8 cellular contexts compared by ENCODE assay signal in the genomic region with DNA sequence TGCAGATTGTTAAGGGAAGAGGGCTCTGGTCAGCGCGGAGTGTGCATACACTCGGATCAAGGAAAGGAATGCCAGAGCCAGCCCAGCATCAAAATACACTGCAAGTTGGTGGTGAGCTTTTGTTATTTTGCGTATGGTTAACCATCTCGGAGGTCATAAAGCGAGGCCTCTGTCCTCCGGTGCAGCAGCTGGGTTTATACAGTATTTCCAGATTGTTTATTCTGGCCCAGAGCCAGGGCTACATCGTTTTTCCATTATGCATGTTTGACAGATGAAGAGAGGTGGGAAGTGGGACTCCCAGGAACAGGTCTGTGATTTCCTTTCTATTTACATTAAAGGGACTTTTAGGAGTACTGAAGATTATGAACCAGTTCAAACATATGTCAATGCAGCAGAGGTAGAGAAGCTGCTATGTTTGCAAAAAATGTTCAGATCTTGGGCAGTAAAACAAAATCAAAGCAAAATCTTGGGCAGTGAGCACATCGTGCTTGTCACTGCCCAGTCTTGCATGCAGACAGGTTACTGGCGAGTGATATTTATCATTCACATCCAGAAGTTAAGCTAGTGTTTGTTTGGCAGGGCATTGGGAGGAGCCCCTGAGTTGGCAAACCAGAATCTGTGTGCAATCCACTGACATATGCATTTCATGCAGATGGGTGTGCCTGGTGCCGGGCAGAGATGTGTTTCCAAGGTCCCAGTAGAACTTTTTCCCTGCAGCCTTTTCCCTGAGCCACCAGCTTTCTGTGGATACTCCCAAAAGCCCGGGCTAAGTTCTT.
DNase-seq lines count a peak whose midpoint lies in the region; ATAC-seq and TF ChIP-seq lines count a peak whose summit lies in the region.

No MANE protein-coding gene starts in this region.

- peaks cover 25 to 59% (median 30%) of the 10 kb centered on the region in 4 donors for H3K4me1 Mint-ChIP-seq in CD4-positive, CD25-positive, alpha-beta regulatory T cell

- peak overlapping the region; percentile 16 to 87 (median 84) for H3K4me3 Mint-ChIP-seq in CD4-positive, CD25-positive, alpha-beta regulatory T cell

- peaks cover 42% of the 10 kb centered on the region for H3K4me1 ChIP-seq in CD4-positive, CD25-positive, alpha-beta regulatory T cell (ENCODE audit: control insufficient read depth, insufficient read depth, low read length, poor library complexity, severe bottlenecking)
- H3K4me1 ChIP-seq in esophagus muscularis mucosa: peaks cover 16 to 24% (median 19%) of the 10 kb centered on the region in 4 donors

- H3K9me3 ChIP-seq in CD4-positive, CD25-positive, alpha-beta regulatory T cell (ENCODE audit: control insufficient read depth in 2 of 2, low read length in 2 of 2): no peaks in the 10 kb centered on the region
- no peaks in the 10 kb centered on the region for H3K9me3 ChIP-seq in esophagus muscularis mucosa

- no peak for TF ChIP-seq POLR2A in esophagus muscularis mucosa (IDR thresholded peaks at IDR 0.05; ENCODE audit: low read depth)

- H3K36me3 ChIP-seq in CD4-positive, CD25-positive, alpha-beta regulatory T cell (ENCODE audit: control insufficient read depth, insufficient read depth, low read length): no peaks in the 10 kb centered on the region
- no peaks in the 10 kb centered on the region for H3K36me3 ChIP-seq in esophagus muscularis mucosa

- TF ChIP-seq EP300 in esophagus muscularis mucosa (IDR thresholded peaks at IDR 0.05): no peak

- TF ChIP-seq CTCF in LNCaP clone FGC (IDR thresholded peaks at IDR 0.05; ENCODE audit: control insufficient read depth, extremely low read depth, insufficient read depth) (no peak), esophagus muscularis mucosa (IDR thresholded peaks at IDR 0.05) (no peak)

- no peak for ATAC-seq in CD4-positive, CD25-positive, alpha-beta regulatory T cell (ENCODE audit: low read depth in 2 of 2)
- ATAC-seq in SK-N-SH treated with all-trans-retinoic acid at 6 μM for 48 hours (peak; percentile 65), HG02759 (IDR thresholded peaks at IDR 0.05; ENCODE audit: unreplicated experiment) (no peak)

- H3K9me3 Mint-ChIP-seq in CD4-positive, CD25-positive, alpha-beta regulatory T cell: peaks cover 0 to 3% (median 0%) of the 10 kb centered on the region in 7 donors

- H3K36me3 Mint-ChIP-seq in CD4-positive, CD25-positive, alpha-beta regulatory T cell: no peaks in the 10 kb centered on the region

- no peak for DNase-seq in CD4-positive, CD25-positive, alpha-beta regulatory T cell
- peak; percentile 83 for DNase-seq in LNCaP clone FGC (ENCODE audit: low read depth)
- DNase-seq in iris pigment epithelial cell (ENCODE audit: low read depth): peak; percentile 90
- DNase-seq in GM03348 (ENCODE audit: low spot score): no peak
- no peak for DNase-seq in esophagus muscularis mucosa (ENCODE audit: extremely low spot score)
- DNase-seq in SW 1271 (lab: John Stamatoyannopoulos, UW): no peak

- no peaks in the 10 kb centered on the region for H3K27me3 ChIP-seq in CD4-positive, CD25-positive, alpha-beta regulatory T cell (ENCODE audit: control insufficient read depth, insufficient read depth, low read length)
- H3K27me3 ChIP-seq in esophagus muscularis mucosa: no peaks in the 10 kb centered on the region

- peak overlapping the region; percentile 66 for H3K4me3 ChIP-seq in CD4-positive, CD25-positive, alpha-beta regulatory T cell (ENCODE audit: low read depth, low read length)
- H3K4me3 ChIP-seq in LNCaP clone FGC (ENCODE audit: low read depth, low read length): no peak overlapping the region
- H3K4me3 ChIP-seq in esophagus muscularis mucosa: no peak overlapping the region

- peak overlapping the region; percentile 74 for H3K27ac ChIP-seq in CD4-positive, CD25-positive, alpha-beta regulatory T cell (ENCODE audit: insufficient read depth, low read length, poor library complexity, severe bottlenecking)
- no peak overlapping the region for H3K27ac ChIP-seq in esophagus muscularis mucosa (replicated peaks in 1 of 4)

- intact Hi-C loops in esophagus muscularis mucosa (cut with DNase I): no loop called here

- 65% methylated on average over 12 of the region's 12 CpGs for WGBS in esophagus muscularis mucosa

- H3K27ac Mint-ChIP-seq in CD4-positive, CD25-positive, alpha-beta regulatory T cell: peak overlapping the region; percentile 92 to 94 (median 93)

- H3K27me3 Mint-ChIP-seq in CD4-positive, CD25-positive, alpha-beta regulatory T cell: no peaks in the 10 kb centered on the region

TF ChIP-seq in SK-N-SH treated with all-trans-retinoic acid at 6 μM for 48 hours, 23 proteins besides CTCF, POLR2A, EP300 and RAD21:
- TF ChIP-seq TCF4 (CRISPR knock-in tag; IDR thresholded peaks at IDR 0.05; ENCODE audit: borderline replicate concordance): peak; percentile 50; the same call in 1 of the 2 replicates
- TF ChIP-seq, protein P1, sequence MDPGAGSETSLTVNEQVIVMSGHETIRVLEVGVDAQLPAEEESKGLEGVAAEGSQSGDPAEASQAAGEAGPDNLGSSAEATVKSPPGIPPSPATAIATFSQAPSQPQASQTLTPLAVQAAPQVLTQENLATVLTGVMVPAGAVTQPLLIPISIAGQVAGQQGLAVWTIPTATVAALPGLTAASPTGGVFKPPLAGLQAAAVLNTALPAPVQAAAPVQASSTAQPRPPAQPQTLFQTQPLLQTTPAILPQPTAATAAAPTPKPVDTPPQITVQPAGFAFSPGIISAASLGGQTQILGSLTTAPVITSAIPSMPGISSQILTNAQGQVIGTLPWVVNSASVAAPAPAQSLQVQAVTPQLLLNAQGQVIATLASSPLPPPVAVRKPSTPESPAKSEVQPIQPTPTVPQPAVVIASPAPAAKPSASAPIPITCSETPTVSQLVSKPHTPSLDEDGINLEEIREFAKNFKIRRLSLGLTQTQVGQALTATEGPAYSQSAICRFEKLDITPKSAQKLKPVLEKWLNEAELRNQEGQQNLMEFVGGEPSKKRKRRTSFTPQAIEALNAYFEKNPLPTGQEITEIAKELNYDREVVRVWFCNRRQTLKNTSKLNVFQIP (CRISPR knock-in tag; IDR thresholded peaks at IDR 0.05; ENCODE audit: borderline replicate concordance, low read depth): no peak

Comparison
In these comparisons a context has a peak if more than half of its experiments do, and no peak if none do; other contexts are left out.
1. DNase-seq: peak in LNCaP clone FGC (single experiment) and iris pigment epithelial cell (single experiment); none in CD4-positive, CD25-positive, alpha-beta regulatory T cell (0 of 3), GM03348 (single experiment), esophagus muscularis mucosa (single experiment) and SW 1271 (0 of 2).